10 cellular contexts compared by ENCODE assay signal in the genomic region with DNA sequence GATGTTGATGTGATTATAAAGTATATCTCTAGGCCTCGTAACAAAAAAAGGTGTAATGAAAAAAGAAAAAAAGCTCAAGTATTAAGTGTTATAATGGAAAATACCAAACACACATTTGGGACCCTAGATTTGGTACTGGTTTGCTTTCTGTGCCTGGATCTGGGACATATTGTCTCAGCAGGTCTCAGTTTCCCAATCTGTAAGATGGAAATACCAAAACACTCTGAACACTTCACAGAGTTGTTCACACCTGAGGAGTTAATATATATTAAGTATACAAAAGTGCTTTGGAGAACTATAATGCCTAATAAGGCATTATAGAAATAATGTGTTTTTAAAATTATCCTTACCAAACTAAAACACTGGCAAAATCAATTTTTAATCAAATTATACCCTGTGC.
DNase-seq lines count a peak whose midpoint lies in the region; FAIRE-seq and TF ChIP-seq lines count a peak whose summit lies in the region.
"Had no signal": no experiment of that assay in that cellular context is flagged by ENCODE, and none has a peak within 500 bp of the region (broad histone marks: within the 10 kb centered on the region; RNA-seq: fewer than 3 reads in every experiment).

No MANE protein-coding gene starts in this region.

- no peaks in the 10 kb centered on the region for H3K9me3 Mint-ChIP-seq in CD4-positive, alpha-beta memory T cell

- H3K79me2 ChIP-seq in OCI-LY1 (ENCODE audit: insufficient read depth, low read length): peaks cover 3% of the 10 kb centered on the region; the same call in 1 of the 2 replicates

- no peak for TF ChIP-seq CTCF in OCI-LY1 (IDR thresholded peaks at IDR 0.05; ENCODE audit: low read length)
- TF ChIP-seq CTCF in choroid plexus epithelial cell (conservative IDR thresholded peaks at IDR 0.05; ENCODE audit: low read depth, low read length): no peak
- TF ChIP-seq CTCF in suprapubic skin (IDR thresholded peaks at IDR 0.05): no peak

- H3K4me3 Mint-ChIP-seq in CD4-positive, alpha-beta memory T cell: no peak overlapping the region

- H3K4me2 ChIP-seq in OCI-LY1 (ENCODE audit: low read length): peak overlapping the region; percentile 76; the same call in 1 of the 2 replicates

- H2AFZ ChIP-seq in OCI-LY1 (ENCODE audit: low read length): no peak overlapping the region

- no peak overlapping the region for H3K27ac Mint-ChIP-seq in CD4-positive, alpha-beta memory T cell

- TF ChIP-seq POLR2A in suprapubic skin (IDR thresholded peaks at IDR 0.05): no peak

- H3K36me3 ChIP-seq in OCI-LY1 (ENCODE audit: insufficient read depth, low read length) (peaks cover 6% of the 10 kb centered on the region; the same call in 1 of the 2 replicates), mucosa of stomach (ENCODE audit: control insufficient read depth, insufficient read depth, low read length) (no peaks in the 10 kb centered on the region), suprapubic skin (no peaks in the 10 kb centered on the region)
- no peaks in the 10 kb centered on the region for H3K36me3 ChIP-seq in CD4-positive, alpha-beta memory T cell (ENCODE audit: insufficient read depth, low read length)

- H3K27me3 ChIP-seq in OCI-LY1 (ENCODE audit: insufficient read depth, low read length): no peaks in the 10 kb centered on the region
- H3K27me3 ChIP-seq in mucosa of stomach (ENCODE audit: control insufficient read depth, insufficient read depth, low read length): no peaks in the 10 kb centered on the region
- H3K27me3 ChIP-seq in suprapubic skin: no peaks in the 10 kb centered on the region
- no peaks in the 10 kb centered on the region for H3K27me3 ChIP-seq in CD4-positive, alpha-beta memory T cell (ENCODE audit: insufficient read depth, low read length)

- no peaks in the 10 kb centered on the region; the same call in 1 of the 2 replicates for H3F3A ChIP-seq in OCI-LY1 (ENCODE audit: insufficient read depth, low read length)

- H4K20me1 ChIP-seq in OCI-LY1 (ENCODE audit: insufficient read depth, low read length): no peaks in the 10 kb centered on the region

- H3K9ac ChIP-seq in OCI-LY1 (ENCODE audit: low read length): peak overlapping the region; percentile 49; the same call in 1 of the 2 replicates
- H3K9ac ChIP-seq in mucosa of stomach (ENCODE audit: low read length): peak overlapping the region; percentile 5

- POLR2A ChIA-PET in CD4-positive, alpha-beta memory T cell (lab: Charles Lee; ENCODE audit: partially characterized antibody): no interaction called here

- H3K4me1 ChIP-seq in OCI-LY1 (ENCODE audit: insufficient read depth, low read length, severe bottlenecking) (peaks cover 41% of the 10 kb centered on the region), mucosa of stomach (ENCODE audit: control insufficient read depth, insufficient read depth, low read length) (no peaks in the 10 kb centered on the region), suprapubic skin (peaks cover 30% of the 10 kb centered on the region)
- no peaks in the 10 kb centered on the region for H3K4me1 ChIP-seq in CD4-positive, alpha-beta memory T cell (ENCODE audit: insufficient read depth, low read length)

- H3K4me3 ChIP-seq in OCI-LY1 (ENCODE audit: low read depth, low read length, poor library complexity, severe bottlenecking): peak overlapping the region; percentile 55
- peak overlapping the region; percentile 62 for H3K4me3 ChIP-seq in choroid plexus epithelial cell (ENCODE audit: low read depth, low read length)
- H3K4me3 ChIP-seq in mucosa of stomach (ENCODE audit: low read length): no peak overlapping the region
- peak overlapping the region; percentile 53 for H3K4me3 ChIP-seq in suprapubic skin
- H3K4me3 ChIP-seq in CD4-positive, alpha-beta memory T cell (ENCODE audit: low read length in 2 of 2): no peak overlapping the region

- FAIRE-seq in urothelium cell line (lab: Jason Lieb, UNC): no peak

- peak overlapping the region; percentile 91 for H3K27ac ChIP-seq in OCI-LY1 (ENCODE audit: low read depth, low read length, poor library complexity, severe bottlenecking)
- H3K27ac ChIP-seq in suprapubic skin: peak overlapping the region; percentile 78
- H3K27ac ChIP-seq in CD4-positive, alpha-beta memory T cell (ENCODE audit: low read depth, low read length): no peak overlapping the region
- H3K27ac ChIP-seq: epithelial cell of prostate had no signal

- H3K9me3 ChIP-seq in OCI-LY1 (ENCODE audit: low read length) (no peaks in the 10 kb centered on the region), mucosa of stomach (ENCODE audit: control insufficient read depth, low read length) (no peaks in the 10 kb centered on the region), suprapubic skin (no peaks in the 10 kb centered on the region)
- no peaks in the 10 kb centered on the region for H3K9me3 ChIP-seq in CD4-positive, alpha-beta memory T cell (ENCODE audit: control insufficient read depth in 1 of 2, low read length in 2 of 2)

- intact Hi-C loops in CD4-positive, alpha-beta memory T cell (cut with micrococcal nuclease): no loop called here

- no peak for TF ChIP-seq EP300 in suprapubic skin (IDR thresholded peaks at IDR 0.05)

- no peak for DNase-seq in choroid plexus epithelial cell (ENCODE audit: low read depth)
- DNase-seq in suprapubic skin (ENCODE audit: low spot score in 2 of 2): no peak
- no peak for DNase-seq in CD4-positive, alpha-beta memory T cell
- DNase-seq in hypothalamus (lab: John Stamatoyannopoulos, UW): no peak
- no peak for DNase-seq in urothelium cell line (ENCODE audit: low spot score)
- DNase-seq: GOT3, IMR-90 had no signal

- CTCF ChIA-PET in CD4-positive, alpha-beta memory T cell (lab: Charles Lee; ENCODE audit: partially characterized antibody): no interaction called here

- H3K4me1 Mint-ChIP-seq in CD4-positive, alpha-beta memory T cell: peaks cover 18 to 37% (median 19%) of the 10 kb centered on the region in 4 donors

- H3K36me3 Mint-ChIP-seq in CD4-positive, alpha-beta memory T cell: peaks cover 6 to 17% of the 10 kb centered on the region in 2 donors

- H3K27me3 Mint-ChIP-seq in CD4-positive, alpha-beta memory T cell: no peaks in the 10 kb centered on the region

- 79% methylated on average over 1 of the region's 1 CpG for WGBS in suprapubic skin

- no peaks in the 10 kb centered on the region for H3K9me2 ChIP-seq in OCI-LY1 (ENCODE audit: low read depth, low read length)

Comparison
In these comparisons a context has a peak if more than half of its experiments do, and no peak if none do; other contexts are left out.
1. H3K4me3 ChIP-seq: peak in OCI-LY1 (single experiment), choroid plexus epithelial cell (single experiment) and suprapubic skin (single experiment); none in mucosa of stomach (single experiment) and CD4-positive, alpha-beta memory T cell (0 of 2).